ENCODE assay signal across 18 cellular contexts in the genomic region with DNA sequence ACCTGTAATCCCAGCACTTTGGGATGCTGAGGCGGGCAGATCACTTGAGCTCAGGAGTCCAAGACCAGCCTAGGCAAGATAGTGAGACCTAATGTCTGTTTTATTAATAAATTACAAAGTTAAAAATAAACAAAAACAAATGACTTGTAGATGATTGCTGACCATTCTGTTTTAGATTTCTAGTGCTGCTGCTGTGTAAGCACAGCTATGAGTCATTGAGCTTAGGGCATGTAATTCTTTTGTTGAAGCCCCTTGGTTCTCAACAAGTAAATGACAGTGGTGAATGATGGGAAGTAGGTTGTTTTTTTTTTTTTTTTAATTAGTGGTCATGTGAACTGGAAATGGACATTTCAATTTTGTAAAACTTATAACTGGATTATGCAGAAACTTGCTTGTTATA.
DNase-seq lines count a peak whose midpoint lies in the region; ATAC-seq and TF ChIP-seq lines count a peak whose summit lies in the region.
"Had no signal": no experiment of that assay in that cellular context is flagged by ENCODE, and none has a peak within 500 bp of the region (broad histone marks: within the 10 kb centered on the region; RNA-seq: fewer than 3 reads in every experiment).

No MANE protein-coding gene starts in this region.

- H3K9me3 ChIP-seq in HEK293 (ENCODE audit: control insufficient read depth, insufficient read depth, low read depth, low read length): no peaks in the 10 kb centered on the region
- no peaks in the 10 kb centered on the region for H3K9me3 ChIP-seq in smooth muscle cell (replicated peaks; ENCODE audit: low read depth)
- no peaks in the 10 kb centered on the region for H3K9me3 ChIP-seq in CD8-positive, alpha-beta T cell (ENCODE audit: low read length)
- H3K9me3 ChIP-seq: adrenal gland; BLaER1 treated with 17β-estradiol and CSF1 and Interleukin-3, amounts not matched to agents 10 nM and 100 nM; colonic mucosa had no signal

- no peak overlapping the region for H3K27ac Mint-ChIP-seq in CD8-positive, alpha-beta T cell
- H3K27ac Mint-ChIP-seq: activated CD8-positive, alpha-beta T cell treated with anti-CD3 and anti-CD28 coated beads, Interleukin-2, amount 10 ng/mL, durations not matched to agents 7 days and 5 days; activated T-helper 1 cell treated with anti-CD3 and anti-CD28 coated beads, Interleukin-12 subunit alpha, Interleukin-12 subunit beta, Interleukin-2, Interleukin-4 antibody, amounts not matched to agents 30 ng/mL and 10 ng/mL and 1 ng/mL, durations not matched to agents 14 hours and 24 hours and 36 hours had no signal

- no peaks in the 10 kb centered on the region for H3K27me3 ChIP-seq in smooth muscle cell (ENCODE audit: low read depth)
- no peaks in the 10 kb centered on the region for H3K27me3 ChIP-seq in CD8-positive, alpha-beta T cell (ENCODE audit: insufficient read depth, low read length)
- H3K27me3 ChIP-seq: adrenal gland; BLaER1 treated with 17β-estradiol and CSF1 and Interleukin-3, amounts not matched to agents 10 nM and 100 nM; colonic mucosa had no signal

- no peaks in the 10 kb centered on the region for H3K27me3 Mint-ChIP-seq in CD8-positive, alpha-beta T cell (ENCODE audit: low read depth)
- H3K27me3 Mint-ChIP-seq: naive thymus-derived CD8-positive, alpha-beta T cell had no signal

- H2AFZ ChIP-seq in smooth muscle cell (ENCODE audit: low read depth): no peak overlapping the region

- H3K27ac ChIP-seq in HEK293 (ENCODE audit: extremely low read depth, low read depth, low read length) (no peak overlapping the region), VCaP (peak overlapping the region; percentile 50), smooth muscle cell (ENCODE audit: low read depth) (peak overlapping the region; percentile 76)
- H3K27ac ChIP-seq in CD8-positive, alpha-beta T cell (ENCODE audit: low read depth, low read length): no peak overlapping the region
- H3K27ac ChIP-seq: adrenal gland; BLaER1 treated with 17β-estradiol and CSF1 and Interleukin-3, amounts not matched to agents 10 nM and 100 nM had no signal

- peaks cover 22% of the 10 kb centered on the region for H4K20me1 ChIP-seq in smooth muscle cell (ENCODE audit: low read depth)

- peaks cover 67% of the 10 kb centered on the region for H3K36me3 Mint-ChIP-seq in CD8-positive, alpha-beta T cell

- ATAC-seq in CD8-positive, alpha-beta T cell: no peak
- ATAC-seq: activated CD8-positive, alpha-beta T cell treated with anti-CD3 and anti-CD28 coated beads, Interleukin-2, amount 10 ng/mL, durations not matched to agents 7 days and 5 days; naive thymus-derived CD8-positive, alpha-beta T cell had no signal

- no peak overlapping the region for H3K4me3 Mint-ChIP-seq in CD8-positive, alpha-beta T cell
- H3K4me3 Mint-ChIP-seq: activated CD8-positive, alpha-beta T cell treated with anti-CD3 and anti-CD28 coated beads, Interleukin-2, amount 10 ng/mL, durations not matched to agents 7 days and 5 days; activated T-helper 1 cell treated with anti-CD3 and anti-CD28 coated beads, Interleukin-12 subunit alpha, Interleukin-12 subunit beta, Interleukin-2, Interleukin-4 antibody, amounts not matched to agents 30 ng/mL and 10 ng/mL and 1 ng/mL, durations not matched to agents 14 hours and 24 hours and 36 hours; naive thymus-derived CD8-positive, alpha-beta T cell had no signal

- peaks cover 4% of the 10 kb centered on the region for H3K79me2 ChIP-seq in smooth muscle cell (ENCODE audit: low read depth)

- WGBS in smooth muscle cell (ENCODE audit: low lambda C conversion rate): 100% methylated on average over 1 of the region's 1 CpG

- H3K9ac ChIP-seq in smooth muscle cell (ENCODE audit: low read depth): no peak overlapping the region
- H3K9ac ChIP-seq: BLaER1 treated with 17β-estradiol and CSF1 and Interleukin-3, amounts not matched to agents 10 nM and 100 nM had no signal

- CTCF ChIA-PET in HEK293 (lab: Yijun Ruan, JAX): interaction anchor here (0.7 kb wide), 1 partner anchor 112 kb away, joined by 3 read pairs; no protein-coding TSS in a partner anchor
- CTCF ChIA-PET in CD8-positive, alpha-beta T cell (lab: Charles Lee): interaction anchor here (0.7 kb wide), 1 partner anchor 154 kb away, joined by 3 read pairs; no protein-coding TSS in a partner anchor

- POLR2A ChIA-PET in HEK293 (lab: Yijun Ruan, JAX): no interaction called here
- POLR2A ChIA-PET in CD8-positive, alpha-beta T cell (lab: Charles Lee): no interaction called here

- H3K4me2 ChIP-seq in smooth muscle cell: no peak overlapping the region
- H3K4me2 ChIP-seq: BLaER1 treated with 17β-estradiol and CSF1 and Interleukin-3, amounts not matched to agents 10 nM and 100 nM had no signal

- H3K9me3 Mint-ChIP-seq in CD8-positive, alpha-beta T cell: no peaks in the 10 kb centered on the region
- H3K9me3 Mint-ChIP-seq: activated T-helper 1 cell treated with anti-CD3 and anti-CD28 coated beads, Interleukin-12 subunit alpha, Interleukin-12 subunit beta, Interleukin-2, Interleukin-4 antibody, amounts not matched to agents 30 ng/mL and 10 ng/mL and 1 ng/mL, durations not matched to agents 14 hours and 24 hours and 36 hours; naive thymus-derived CD8-positive, alpha-beta T cell had no signal

- peak; percentile 55 for DNase-seq in iris pigment epithelial cell (ENCODE audit: low read depth)
- no peak for DNase-seq in smooth muscle cell (lab: John Stamatoyannopoulos, UW; ENCODE audit: unreplicated experiment)
- no peak for DNase-seq in SKM-1 treated with dmso at 0.1 percent for 144 hours (lab: John Stamatoyannopoulos, UW; ENCODE audit: unreplicated experiment)
- DNase-seq in activated CD4-positive, alpha-beta T cell treated with anti-CD3 and anti-CD28 coated beads for 48 hours: no peak
- no peak for DNase-seq in CD8-positive, alpha-beta T cell
- DNase-seq: activated CD8-positive, alpha-beta T cell treated with anti-CD3 and anti-CD28 coated beads, Interleukin-2, amount 10 ng/mL, durations not matched to agents 7 days and 5 days; adrenal gland; colonic mucosa; DND-41; naive thymus-derived CD8-positive, alpha-beta T cell; NCI-H1694; substantia nigra; SW 1271 had no signal

- H3K4me1 ChIP-seq in HEK293 (ENCODE audit: control insufficient read depth, insufficient read depth, low read length) (no peaks in the 10 kb centered on the region), smooth muscle cell (ENCODE audit: low read depth) (peaks cover 5% of the 10 kb centered on the region)
- no peaks in the 10 kb centered on the region for H3K4me1 ChIP-seq in CD8-positive, alpha-beta T cell (ENCODE audit: insufficient read depth, low read length)
- H3K4me1 ChIP-seq: adrenal gland, colonic mucosa had no signal

- no peaks in the 10 kb centered on the region for H3F3A ChIP-seq in smooth muscle cell (ENCODE audit: low read depth)

- H3K36me3 ChIP-seq in HEK293 (ENCODE audit: control insufficient read depth in 2 of 2, insufficient read depth in 1 of 2, low read length in 2 of 2) (peaks cover 0 to 9% of the 10 kb centered on the region in 2 experiments; a peak in 1 of 3 replicates), smooth muscle cell (ENCODE audit: low read depth) (peaks cover 16% of the 10 kb centered on the region)
- peaks cover 10% of the 10 kb centered on the region for H3K36me3 ChIP-seq in CD8-positive, alpha-beta T cell (ENCODE audit: insufficient read depth, low read length)
- H3K36me3 ChIP-seq: colonic mucosa had no signal

- TF ChIP-seq CTCF in HEK293 (tag by site-specific recombination; IDR thresholded peaks at IDR 0.05): no peak
- TF ChIP-seq CTCF in VCaP (conservative IDR thresholded peaks at IDR 0.05): no peak
- no peak for TF ChIP-seq CTCF in smooth muscle cell (IDR thresholded peaks at IDR 0.05; ENCODE audit: borderline replicate concordance, insufficient read depth, poor library complexity, severe bottlenecking)
- no peak for TF ChIP-seq CTCF in CD8-positive, alpha-beta T cell (IDR thresholded peaks at IDR 0.05)

- intact Hi-C loops in CD8-positive, alpha-beta T cell (cut with DNase I, micrococcal nuclease): loop anchor here in 1 of 2 experiments (5.0 kb wide), 1 partner anchor 256 kb away; no protein-coding TSS in a partner anchor

- no peaks in the 10 kb centered on the region for H3K4me1 Mint-ChIP-seq in CD8-positive, alpha-beta T cell (ENCODE audit: low read depth)

- no peak overlapping the region for H3K4me3 ChIP-seq in HEK293 (ENCODE audit: low read depth, low read length)
- no peak overlapping the region for H3K4me3 ChIP-seq in smooth muscle cell
- H3K4me3 ChIP-seq in CD8-positive, alpha-beta T cell (ENCODE audit: low read depth, low read length): no peak overlapping the region
- H3K4me3 ChIP-seq: adrenal gland; BLaER1 treated with 17β-estradiol and CSF1 and Interleukin-3, amounts not matched to agents 10 nM and 100 nM; colonic mucosa; lung had no signal

TF ChIP-seq in HEK293, 187 proteins besides CTCF, POLR2A, EP300 and RAD21:
- 0 out of 2 replicates have a peak, but pooled peaks have one; percentile 15 for TF ChIP-seq SCRT2 (tag by site-specific recombination; IDR thresholded peaks at IDR 0.05)
- TF ChIP-seq, protein P1, sequence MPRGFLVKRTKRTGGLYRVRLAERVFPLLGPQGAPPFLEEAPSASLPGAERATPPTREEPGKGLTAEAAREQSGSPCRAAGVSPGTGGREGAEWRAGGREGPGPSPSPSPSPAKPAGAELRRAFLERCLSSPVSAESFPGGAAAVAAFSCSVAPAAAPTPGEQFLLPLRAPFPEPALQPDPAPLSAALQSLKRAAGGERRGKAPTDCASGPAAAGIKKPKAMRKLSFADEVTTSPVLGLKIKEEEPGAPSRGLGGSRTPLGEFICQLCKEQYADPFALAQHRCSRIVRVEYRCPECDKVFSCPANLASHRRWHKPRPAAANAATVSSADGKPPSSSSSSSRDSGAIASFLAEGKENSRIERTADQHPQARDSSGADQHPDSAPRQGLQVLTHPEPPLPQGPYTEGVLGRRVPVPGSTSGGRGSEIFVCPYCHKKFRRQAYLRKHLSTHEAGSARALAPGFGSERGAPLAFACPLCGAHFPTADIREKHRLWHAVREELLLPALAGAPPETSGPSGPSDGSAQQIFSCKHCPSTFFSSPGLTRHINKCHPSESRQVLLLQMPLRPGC (tag by site-specific recombination; IDR thresholded peaks at IDR 0.05): no peak

Comparison
In these comparisons a context has a peak if more than half of its experiments do, and no peak if none do; other contexts are left out.
1. H3K27ac ChIP-seq: peak in VCaP (single experiment) and smooth muscle cell (single experiment); none in HEK293 (single experiment) and CD8-positive, alpha-beta T cell (single experiment).